ENCODE assay signal across 30 cellular contexts in genomic region chr4:16682996-16683395, GRCh38.
"Had no signal": no experiment of that assay in that cellular context is flagged by ENCODE, and none has a peak within 500 bp of the region (broad histone marks: within the 10 kb centered on the region; RNA-seq: fewer than 3 reads in every experiment).

No MANE protein-coding gene starts in this region.

- H3K36me3 ChIP-seq: esophagus squamous epithelium, heart right ventricle, lower lobe of right lung, neural progenitor cell, sigmoid colon, spleen, tibial artery had no signal

- H3K36me3 Mint-ChIP-seq: immature natural killer cell; naive B cell; natural killer cell treated with Interleukin-12 subunit alpha and Interleukin-12 subunit beta and Interleukin-15 and Interleukin-18, amount 100 ng/mL, for 72 hours; neural progenitor cell; stimulated activated memory B cell treated with anti-CD40 and anti-IgM and Interleukin-4, amounts not matched to agents 10 μg/mL and 1 μg/mL and 100 μg/mL, for 72 hours; type B pancreatic cell had no signal

- H3K27me3 Mint-ChIP-seq: effector memory CD8-positive, alpha-beta T cell; naive B cell; natural killer cell treated with Interleukin-12 subunit alpha and Interleukin-12 subunit beta and Interleukin-15 and Interleukin-18, amount 100 ng/mL, for 72 hours; stimulated activated memory B cell treated with anti-CD40 and anti-IgM and Interleukin-4, amounts not matched to agents 10 μg/mL and 1 μg/mL and 100 μg/mL, for 72 hours; type B pancreatic cell had no signal

- H3K4me1 ChIP-seq: psoas muscle, spleen had no signal

- H3K4me3 ChIP-seq: esophagus squamous epithelium, heart right ventricle, lower lobe of right lung, mucosa of descending colon, neural progenitor cell, psoas muscle, sigmoid colon, spleen, testis, tibial artery had no signal

- H3K27me3 ChIP-seq: esophagus squamous epithelium, heart right ventricle, neural progenitor cell, sigmoid colon, spleen, testis, tibial artery had no signal

- H2AFZ ChIP-seq: neural progenitor cell had no signal

- H3K4me3 Mint-ChIP-seq: effector memory CD8-positive, alpha-beta T cell; immature natural killer cell; naive B cell; natural killer cell treated with Interleukin-12 subunit alpha and Interleukin-12 subunit beta and Interleukin-15 and Interleukin-18, amount 100 ng/mL, for 72 hours; neural progenitor cell; stimulated activated memory B cell treated with anti-CD40 and anti-IgM and Interleukin-4, amounts not matched to agents 10 μg/mL and 1 μg/mL and 100 μg/mL, for 72 hours; type B pancreatic cell had no signal

- H3K27ac ChIP-seq: esophagus squamous epithelium, lower lobe of right lung, neural progenitor cell, psoas muscle, sigmoid colon had no signal

- H3K9me3 ChIP-seq: esophagus squamous epithelium, heart right ventricle, lower lobe of right lung, mucosa of descending colon, psoas muscle, sigmoid colon, spleen, testis, tibial artery had no signal

- DNase-seq: cortex of kidney; effector memory CD8-positive, alpha-beta T cell; erythroblast; esophagus squamous epithelium; foreskin melanocyte; glutamatergic neuron; heart right ventricle; hypothalamus; immature natural killer cell; islet precursor cell; kidney glomerular epithelial cell; left colon; left ventricle myocardium superior; lower lobe of right lung; mucosa of descending colon; naive B cell; psoas muscle; right cardiac atrium; sigmoid colon; spleen; stimulated activated CD4-positive, alpha-beta T cell treated with anti-CD3 and anti-CD28 coated beads, Interleukin-4, amount 100 ng/mL, for 4 hours; stimulated activated naive CD8-positive, alpha-beta T cell treated with anti-CD3 and anti-CD28 coated beads, Interleukin-15, Interleukin-2, amounts not matched to agents 100 U/mL and 50 U/mL, for 24 hours; substantia nigra; testis; tibial artery had no signal

- FAIRE-seq: endometrium had no signal

- H3K4me2 ChIP-seq: neural progenitor cell had no signal

- H3K4me1 Mint-ChIP-seq: immature natural killer cell; naive B cell; stimulated activated memory B cell treated with anti-CD40 and anti-IgM and Interleukin-4, amounts not matched to agents 10 μg/mL and 1 μg/mL and 100 μg/mL, for 72 hours had no signal

- H3K27ac Mint-ChIP-seq: effector memory CD8-positive, alpha-beta T cell; immature natural killer cell; naive B cell; natural killer cell treated with Interleukin-12 subunit alpha and Interleukin-12 subunit beta and Interleukin-15 and Interleukin-18, amount 100 ng/mL, for 72 hours; neural progenitor cell; stimulated activated memory B cell treated with anti-CD40 and anti-IgM and Interleukin-4, amounts not matched to agents 10 μg/mL and 1 μg/mL and 100 μg/mL, for 72 hours; type B pancreatic cell had no signal

- H3K9me3 Mint-ChIP-seq: effector memory CD8-positive, alpha-beta T cell; immature natural killer cell; natural killer cell treated with Interleukin-12 subunit alpha and Interleukin-12 subunit beta and Interleukin-15 and Interleukin-18, amount 100 ng/mL, for 72 hours; neural progenitor cell; stimulated activated memory B cell treated with anti-CD40 and anti-IgM and Interleukin-4, amounts not matched to agents 10 μg/mL and 1 μg/mL and 100 μg/mL, for 72 hours; type B pancreatic cell had no signal
